Comparison of ENCODE assay signal across 1 cellular context in genomic region chr6:28673800-28674671, GRCh38.
TF ChIP-seq lines count a peak whose summit lies in the region.

No MANE protein-coding gene starts in this region.

TF ChIP-seq in HepG2, 621 proteins besides CTCF, POLR2A, EP300 and RAD21 (continued from another document and continues in another):
- TF ChIP-seq KLF11 (CRISPR knock-in tag; IDR thresholded peaks at IDR 0.05): no peak
- TF ChIP-seq, protein P1, sequence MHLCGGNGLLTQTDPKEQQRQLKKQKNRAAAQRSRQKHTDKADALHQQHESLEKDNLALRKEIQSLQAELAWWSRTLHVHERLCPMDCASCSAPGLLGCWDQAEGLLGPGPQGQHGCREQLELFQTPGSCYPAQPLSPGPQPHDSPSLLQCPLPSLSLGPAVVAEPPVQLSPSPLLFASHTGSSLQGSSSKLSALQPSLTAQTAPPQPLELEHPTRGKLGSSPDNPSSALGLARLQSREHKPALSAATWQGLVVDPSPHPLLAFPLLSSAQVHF (CRISPR knock-in tag; IDR thresholded peaks at IDR 0.05): no peak
- no peak for TF ChIP-seq TCF12 (IDR thresholded peaks at IDR 0.05)
- TF ChIP-seq TCF12 (CRISPR knock-in tag; IDR thresholded peaks at IDR 0.05): no peak
- TF ChIP-seq ZFP36L1 (CRISPR knock-in tag; IDR thresholded peaks at IDR 0.05): peak; percentile 73; the same call in 1 of the 2 replicates
- TF ChIP-seq ZNF281 (CRISPR knock-in tag; IDR thresholded peaks at IDR 0.05; ENCODE audit: borderline replicate concordance): no peak
- no peak for TF ChIP-seq STAT5B (CRISPR knock-in tag; IDR thresholded peaks at IDR 0.05)
- no peak for TF ChIP-seq ZNF576 (CRISPR knock-in tag; IDR thresholded peaks at IDR 0.05)
- TF ChIP-seq GTF2F1 (IDR thresholded peaks at IDR 0.05; ENCODE audit: low read length): no peak
- TF ChIP-seq SRSF4 (IDR thresholded peaks at IDR 0.05; ENCODE audit: low read depth, low read length, poor library complexity, severe bottlenecking): no peak
- no peak for TF ChIP-seq JUND (CRISPR knock-in tag; IDR thresholded peaks at IDR 0.05)
- no peak for TF ChIP-seq EED (CRISPR knock-in tag; IDR thresholded peaks at IDR 0.05)
- TF ChIP-seq NFIC (IDR thresholded peaks at IDR 0.05; ENCODE audit: low read length): no peak
- TF ChIP-seq, protein P2, sequence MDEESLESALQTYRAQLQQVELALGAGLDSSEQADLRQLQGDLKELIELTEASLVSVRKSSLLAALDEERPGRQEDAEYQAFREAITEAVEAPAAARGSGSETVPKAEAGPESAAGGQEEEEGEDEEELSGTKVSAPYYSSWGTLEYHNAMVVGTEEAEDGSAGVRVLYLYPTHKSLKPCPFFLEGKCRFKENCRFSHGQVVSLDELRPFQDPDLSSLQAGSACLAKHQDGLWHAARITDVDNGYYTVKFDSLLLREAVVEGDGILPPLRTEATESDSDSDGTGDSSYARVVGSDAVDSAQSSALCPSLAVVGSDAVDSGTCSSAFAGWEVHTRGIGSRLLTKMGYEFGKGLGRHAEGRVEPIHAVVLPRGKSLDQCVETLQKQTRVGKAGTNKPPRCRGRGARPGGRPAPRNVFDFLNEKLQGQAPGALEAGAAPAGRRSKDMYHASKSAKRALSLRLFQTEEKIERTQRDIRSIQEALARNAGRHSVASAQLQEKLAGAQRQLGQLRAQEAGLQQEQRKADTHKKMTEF (CRISPR knock-in tag; IDR thresholded peaks at IDR 0.05): peak; percentile 79
- no peak for TF ChIP-seq SCMH1 (CRISPR knock-in tag; IDR thresholded peaks at IDR 0.05; ENCODE audit: borderline replicate concordance)
- peak; percentile 73 for TF ChIP-seq CCDC6 (CRISPR knock-in tag; IDR thresholded peaks at IDR 0.05)
- TF ChIP-seq FOXC1 (CRISPR knock-in tag; IDR thresholded peaks at IDR 0.05; ENCODE audit: borderline replicate concordance): no peak
- no peak for TF ChIP-seq ZNF337 (CRISPR knock-in tag; IDR thresholded peaks at IDR 0.05; ENCODE audit: borderline replicate concordance, low read depth)
- TF ChIP-seq ZBTB26 (CRISPR knock-in tag; IDR thresholded peaks at IDR 0.05; ENCODE audit: borderline replicate concordance): no peak
- TF ChIP-seq NR2F2 (IDR thresholded peaks at IDR 0.05; ENCODE audit: borderline replicate concordance, low read depth): 0 out of 2 replicates have a peak, but pooled peaks have one; percentile 14
- no peak for TF ChIP-seq ZNF33A (CRISPR knock-in tag; IDR thresholded peaks at IDR 0.05; ENCODE audit: borderline replicate concordance)
- TF ChIP-seq ZFP1 (CRISPR knock-in tag; IDR thresholded peaks at IDR 0.05): no peak
- no peak for TF ChIP-seq KLF12 (CRISPR knock-in tag; IDR thresholded peaks at IDR 0.05; ENCODE audit: borderline replicate concordance)
- no peak for TF ChIP-seq HNRNPK (IDR thresholded peaks at IDR 0.05; ENCODE audit: low read depth, low read length, poor library complexity, severe bottlenecking)
- TF ChIP-seq PTBP1 (IDR thresholded peaks at IDR 0.05; ENCODE audit: low read depth, low read length, poor library complexity, severe bottlenecking): no peak
- no peak for TF ChIP-seq POLR2AphosphoS5 (IDR thresholded peaks at IDR 0.05; ENCODE audit: low read depth, low read length)
- TF ChIP-seq NFE2L1 (CRISPR knock-in tag; IDR thresholded peaks at IDR 0.05; ENCODE audit: borderline replicate concordance): no peak
- TF ChIP-seq GABPB1 (CRISPR knock-in tag; IDR thresholded peaks at IDR 0.05): no peak
- peak; percentile 95 to 96 for TF ChIP-seq HMGXB4 (CRISPR knock-in tag; IDR thresholded peaks at IDR 0.05; ENCODE audit: borderline replicate concordance in 1 of 2, low read depth in 1 of 2)
- TF ChIP-seq MEIS1 (CRISPR knock-in tag; IDR thresholded peaks at IDR 0.05; ENCODE audit: borderline replicate concordance): 0 out of 2 replicates have a peak, but pooled peaks have one; percentile 24
- peak; percentile 17; the same call in 1 of the 2 replicates for TF ChIP-seq NFYB (CRISPR knock-in tag; IDR thresholded peaks at IDR 0.05)
- TF ChIP-seq, protein P3, sequence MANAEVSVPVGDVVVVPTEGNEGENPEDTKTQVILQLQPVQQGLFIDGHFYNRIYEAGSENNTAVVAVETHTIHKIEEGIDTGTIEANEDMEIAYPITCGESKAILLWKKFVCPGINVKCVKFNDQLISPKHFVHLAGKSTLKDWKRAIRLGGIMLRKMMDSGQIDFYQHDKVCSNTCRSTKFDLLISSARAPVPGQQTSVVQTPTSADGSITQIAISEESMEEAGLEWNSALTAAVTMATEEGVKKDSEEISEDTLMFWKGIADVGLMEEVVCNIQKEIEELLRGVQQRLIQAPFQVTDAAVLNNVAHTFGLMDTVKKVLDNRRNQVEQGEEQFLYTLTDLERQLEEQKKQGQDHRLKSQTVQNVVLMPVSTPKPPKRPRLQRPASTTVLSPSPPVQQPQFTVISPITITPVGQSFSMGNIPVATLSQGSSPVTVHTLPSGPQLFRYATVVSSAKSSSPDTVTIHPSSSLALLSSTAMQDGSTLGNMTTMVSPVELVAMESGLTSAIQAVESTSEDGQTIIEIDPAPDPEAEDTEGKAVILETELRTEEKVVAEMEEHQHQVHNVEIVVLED (CRISPR knock-in tag; IDR thresholded peaks at IDR 0.05; ENCODE audit: borderline replicate concordance): no peak
- TF ChIP-seq AFF4 (CRISPR knock-in tag; IDR thresholded peaks at IDR 0.05): no peak
- TF ChIP-seq SOX5 (CRISPR knock-in tag; IDR thresholded peaks at IDR 0.05; ENCODE audit: borderline replicate concordance): peak; percentile 35; the same call in 1 of the 2 replicates
- TF ChIP-seq MAFG (CRISPR knock-in tag; IDR thresholded peaks at IDR 0.05): no peak
- no peak for TF ChIP-seq POGK (CRISPR knock-in tag; conservative IDR thresholded peaks at IDR 0.05)
- TF ChIP-seq, protein P4, sequence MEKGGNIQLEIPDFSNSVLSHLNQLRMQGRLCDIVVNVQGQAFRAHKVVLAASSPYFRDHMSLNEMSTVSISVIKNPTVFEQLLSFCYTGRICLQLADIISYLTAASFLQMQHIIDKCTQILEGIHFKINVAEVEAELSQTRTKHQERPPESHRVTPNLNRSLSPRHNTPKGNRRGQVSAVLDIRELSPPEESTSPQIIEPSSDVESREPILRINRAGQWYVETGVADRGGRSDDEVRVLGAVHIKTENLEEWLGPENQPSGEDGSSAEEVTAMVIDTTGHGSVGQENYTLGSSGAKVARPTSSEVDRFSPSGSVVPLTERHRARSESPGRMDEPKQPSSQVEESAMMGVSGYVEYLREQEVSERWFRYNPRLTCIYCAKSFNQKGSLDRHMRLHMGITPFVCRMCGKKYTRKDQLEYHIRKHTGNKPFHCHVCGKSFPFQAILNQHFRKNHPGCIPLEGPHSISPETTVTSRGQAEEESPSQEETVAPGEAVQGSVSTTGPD (CRISPR knock-in tag; IDR thresholded peaks at IDR 0.05): no peak
- TF ChIP-seq SIN3A (IDR thresholded peaks at IDR 0.05; ENCODE audit: borderline replicate concordance, low read depth, low read length): peak; percentile 20; the same call in 1 of the 2 replicates
- 0 out of 2 replicates have a peak, but pooled peaks have one; percentile 39 for TF ChIP-seq ZNF792 (CRISPR knock-in tag; IDR thresholded peaks at IDR 0.05)
- peak; percentile 62 for TF ChIP-seq YEATS4 (CRISPR knock-in tag; IDR thresholded peaks at IDR 0.05; ENCODE audit: borderline replicate concordance)
- no peak for TF ChIP-seq TIGD3 (CRISPR knock-in tag; IDR thresholded peaks at IDR 0.05; ENCODE audit: borderline replicate concordance)
